In genomic region chr15:40743921-40744809, GRCh38 we compare ENCODE assay signal across 1 cellular context.
TF ChIP-seq lines count a peak whose summit lies in the region.

No MANE protein-coding gene starts in this region.

TF ChIP-seq in SK-N-SH treated with all-trans-retinoic acid at 6 μM for 48 hours, 23 proteins besides CTCF, POLR2A, EP300 and RAD21 (continued from another document):
- TF ChIP-seq CSDC2 (CRISPR knock-in tag; IDR thresholded peaks at IDR 0.05) (no peak), GLIS3 (CRISPR knock-in tag; IDR thresholded peaks at IDR 0.05) (no peak)
TF ChIP-seq in SK-N-SH treated with all-trans-retinoic acid at 6 μM for 48 hours: peak in this region for 0.
